In genomic region chr15:101506491-101506890, GRCh38 we compare ENCODE assay signal across 18 cellular contexts.
"Had no signal": no experiment of that assay in that cellular context is flagged by ENCODE, and none has a peak within 500 bp of the region (broad histone marks: within the 10 kb centered on the region; RNA-seq: fewer than 3 reads in every experiment).

No MANE protein-coding gene starts in this region.

- H3K4me3 ChIP-seq: gastrocnemius medialis, lung, testis, tibial artery, upper lobe of left lung, uterus had no signal

- H3K27me3 ChIP-seq: gastrocnemius medialis, testis, upper lobe of left lung, uterus had no signal

- H3K4me1 ChIP-seq: parathyroid adenoma, testis, uterus had no signal

- DNase-seq: cortex of kidney; effector CD4-positive, alpha-beta T cell; foreskin fibroblast; gastrocnemius medialis; natural killer cell; stimulated activated CD4-positive, alpha-beta T cell treated with anti-CD3 and anti-CD28 coated beads, Interleukin-4, amount 100 ng/mL, for 4 hours; stimulated activated naive CD8-positive, alpha-beta T cell treated with anti-CD3 and anti-CD28 coated beads, Interleukin-15, Interleukin-2, amounts not matched to agents 100 U/mL and 50 U/mL, for 24 hours; substantia nigra; tibial artery; upper lobe of left lung; uterus had no signal

- H3K9ac ChIP-seq: parathyroid adenoma had no signal

- ATAC-seq: gastrocnemius medialis; left lobe of liver; natural killer cell; sciatic nerve; stimulated activated memory B cell treated with anti-CD40 and anti-IgM and Interleukin-4, amounts not matched to agents 10 μg/mL and 1 μg/mL and 100 μg/mL, for 72 hours; stimulated activated naive CD8-positive, alpha-beta T cell treated with anti-CD3 and anti-CD28 coated beads, Interleukin-15, Interleukin-2, amounts not matched to agents 100 U/mL and 50 U/mL, for 24 hours had no signal

- H3K79me2 ChIP-seq: parathyroid adenoma had no signal

- H3K27ac ChIP-seq: gastrocnemius medialis, neutrophil, parathyroid adenoma, testis, tibial artery, upper lobe of left lung, uterus had no signal

- H2AFZ ChIP-seq: parathyroid adenoma had no signal

- H3K36me3 ChIP-seq: gastrocnemius medialis, neutrophil, tibial artery, upper lobe of left lung, uterus had no signal

- H3K9me3 ChIP-seq: gastrocnemius medialis, neutrophil, testis, tibial artery, upper lobe of left lung, uterus had no signal
